ENCODE assay signal across 9 cellular contexts in genomic region chr2:54052825-54053718, GRCh38.
DNase-seq lines count a peak whose midpoint lies in the region; ATAC-seq, FAIRE-seq and TF ChIP-seq lines count a peak whose summit lies in the region.
"Had no signal": no experiment of that assay in that cellular context is flagged by ENCODE, and none has a peak within 500 bp of the region (broad histone marks: within the 10 kb centered on the region; RNA-seq: fewer than 3 reads in every experiment).

No MANE protein-coding gene starts in this region.

- H3K27ac ChIP-seq in OCI-LY3 (ENCODE audit: low read length) (peak overlapping the region; percentile 81), hepatocyte (no peak overlapping the region)

- H2AFZ ChIP-seq in OCI-LY3 (ENCODE audit: low read depth, low read length) (no peak overlapping the region), hepatocyte (no peak overlapping the region)

- no peak for FAIRE-seq in frontal cortex (lab: Jason Lieb, UNC)

- peak; percentile 59 for TF ChIP-seq CTCF in OCI-LY3 (IDR thresholded peaks at IDR 0.05; ENCODE audit: low read depth, low read length)
- TF ChIP-seq CTCF in hepatocyte (IDR thresholded peaks at IDR 0.05; ENCODE audit: poor library complexity), result no peak

- 92% methylated on average over 4 of the region's 4 CpGs for WGBS in hepatocyte (ENCODE audit: low lambda C conversion rate, missing lambda C conversion rate)

- no peaks in the 10 kb centered on the region for H3K36me3 ChIP-seq in OCI-LY3 (replicated peaks; ENCODE audit: low read depth, low read length)
- no peaks in the 10 kb centered on the region for H3K36me3 ChIP-seq in hepatocyte (replicated peaks; ENCODE audit: insufficient read depth, low read depth)

- H3K4me2 ChIP-seq in OCI-LY3 (ENCODE audit: low read length) (peak overlapping the region; percentile 58), hepatocyte (no peak overlapping the region)

- no peaks in the 10 kb centered on the region for H3K9me2 ChIP-seq in hepatocyte (replicated peaks; ENCODE audit: insufficient read depth)

- H3K79me2 ChIP-seq in OCI-LY3 (ENCODE audit: low read length), result no peaks in the 10 kb centered on the region
- H3K79me2 ChIP-seq in hepatocyte, result no peaks in the 10 kb centered on the region

- ATAC-seq in GM19351 (IDR thresholded peaks at IDR 0.05; ENCODE audit: unreplicated experiment), result peak; percentile 38

- H3K4me3 ChIP-seq in OCI-LY3 (ENCODE audit: low read length), result no peak overlapping the region
- no peak overlapping the region for H3K4me3 ChIP-seq in hepatocyte
- H3K4me3 ChIP-seq: skin epidermis had no signal

- no peaks in the 10 kb centered on the region for H4K20me1 ChIP-seq in OCI-LY3 (ENCODE audit: insufficient read depth, low read length)
- H4K20me1 ChIP-seq in hepatocyte (ENCODE audit: insufficient read depth, poor library complexity, severe bottlenecking), result no peaks in the 10 kb centered on the region

- 0 out of 2 replicates have a peak, but pooled peaks cover 3% of the 10 kb centered on the region for H3K9me3 ChIP-seq in OCI-LY3 (ENCODE audit: insufficient read depth, low read length)
- no peaks in the 10 kb centered on the region for H3K9me3 ChIP-seq in hepatocyte (ENCODE audit: low read depth)

- H3K4me1 ChIP-seq in OCI-LY3 (ENCODE audit: low read length) (peaks cover 25% of the 10 kb centered on the region), hepatocyte (ENCODE audit: insufficient read depth) (no peaks in the 10 kb centered on the region)

- H3K27me3 ChIP-seq in OCI-LY3 (ENCODE audit: low read depth, low read length), result no peaks in the 10 kb centered on the region
- no peaks in the 10 kb centered on the region for H3K27me3 ChIP-seq in hepatocyte

- peak overlapping the region; percentile 10; the same call in 1 of the 2 replicates for H3K9ac ChIP-seq in OCI-LY3 (ENCODE audit: low read length)

- DNase-seq in AML-193 (lab: John Stamatoyannopoulos, UW), result peak; percentile 1 to 7
- DNase-seq in foreskin melanocyte, result peak; percentile 21
- DNase-seq in frontal cortex (ENCODE audit: low spot score in 2 of 2), result no peak
- DNase-seq in NCI-H187 (lab: John Stamatoyannopoulos, UW), result no peak
- DNase-seq in hepatocyte (ENCODE audit: low spot score), result no peak
- no peak for DNase-seq in DMS153 (lab: John Stamatoyannopoulos, UW)

Comparison
In these comparisons a context has a peak if more than half of its experiments do, and no peak if none do; other contexts are left out.
1. DNase-seq: peak in AML-193 (2 of 2) and foreskin melanocyte (single experiment); none in frontal cortex (0 of 2), NCI-H187 (0 of 2), hepatocyte (single experiment) and DMS153 (single experiment).